ENCODE assay signal across 17 cellular contexts in genomic region chr10:119153041-119153440, GRCh38. TPM values are rescaled to one million over a fixed set of nuclear protein-coding genes. Genes with fewer than 3 reads are reported as not detected.
DNase-seq lines count a peak whose midpoint lies in the region; ATAC-seq and TF ChIP-seq lines count a peak whose summit lies in the region.
"Had no signal": no experiment of that assay in that cellular context is flagged by ENCODE, and none has a peak within 500 bp of the region (broad histone marks: within the 10 kb centered on the region; RNA-seq: fewer than 3 reads in every experiment).

No MANE protein-coding gene starts in this region.

- peak in 1 of 2 donors; percentile 92 for ATAC-seq in gastrocnemius medialis
- ATAC-seq in HG02623 (IDR thresholded peaks at IDR 0.05; ENCODE audit: unreplicated experiment) = no peak

- peaks cover 4% of the 10 kb centered on the region; the same call in 1 of the 2 replicates for H3K79me2 ChIP-seq in SU-DHL-6 (ENCODE audit: insufficient read depth, low read length)

- H3K9me3 ChIP-seq in SU-DHL-6 (ENCODE audit: insufficient read depth, low read length) (no peaks in the 10 kb centered on the region), gastrocnemius medialis (no peaks in the 10 kb centered on the region)

- CTCF ChIA-PET in activated naive CD4-positive, alpha-beta T cell treated with anti-CD3 and anti-CD28 coated beads, Interleukin-2, amount 10 ng/mL, durations not matched to agents 7 days and 5 days (lab: Charles Lee) = no interaction called here

- H3K4me3 ChIP-seq in SU-DHL-6 (ENCODE audit: insufficient read depth, low read length, poor library complexity, severe bottlenecking) (no peak overlapping the region), gastrocnemius medialis (no peak overlapping the region)
- H3K4me3 ChIP-seq: GM23248 had no signal

- H3K4me2 ChIP-seq in SU-DHL-6 (ENCODE audit: low read depth, low read length, poor library complexity, severe bottlenecking) = no peak overlapping the region

- H3K4me1 Mint-ChIP-seq in activated naive CD4-positive, alpha-beta T cell treated with anti-CD3 and anti-CD28 coated beads, Interleukin-2, amount 10 ng/mL, durations not matched to agents 7 days and 5 days = peaks cover 5% of the 10 kb centered on the region

- peaks cover 0 to 8% of the 10 kb centered on the region in 2 donors for H3K4me1 ChIP-seq in gastrocnemius medialis

- peak overlapping the region; percentile 64 for H3K27ac Mint-ChIP-seq in activated naive CD4-positive, alpha-beta T cell treated with anti-CD3 and anti-CD28 coated beads, Interleukin-2, amount 10 ng/mL, durations not matched to agents 7 days and 5 days

- DNase-seq in activated naive CD4-positive, alpha-beta T cell treated with anti-CD3 and anti-CD28 coated beads, Interleukin-2, amount 10 ng/mL, durations not matched to agents 7 days and 5 days = no peak
- no peak for DNase-seq in activated naive CD4-positive, alpha-beta T cell treated with Interleukin-2 at 50 U/mL for 16 hours
- DNase-seq in posterior vena cava (ENCODE audit: low spot score) (peak; percentile 41), gastrocnemius medialis (peak in 1 of 2 donors; percentile 65), activated gamma-delta T cell treated with Interleukin-2 at 50 U/mL for 16 hours (no peak)
- DNase-seq: C1 segment of cervical spinal cord; Calu3; CD4-positive, alpha-beta memory T cell; COR-L47; DMS53; DMS79 treated with DMSO at 0.1 percent for 48 hours; GF-D8; GM23248; H7; HCEC 1CT had no signal

- in situ Hi-C loops in gastrocnemius medialis (cut with MboI; ENCODE audit: low sequenced_read_pairs in 4 of 4) = loop anchor here in 1 of 4 donors (25.0 kb wide), 1 partner anchor 709 kb away; the partner anchor contains the start of gene MCMBP

- H3K27ac ChIP-seq in SU-DHL-6 (ENCODE audit: low read depth, low read length) (peak overlapping the region; percentile 31), gastrocnemius medialis (peak overlapping the region; percentile 26 to 66 (median 50))
- H3K27ac ChIP-seq: GM23248 had no signal

- intact Hi-C loops in posterior vena cava (cut with DNase I) = no loop called here
- intact Hi-C loops in gastrocnemius medialis (cut with DNase I; ENCODE audit: low total_unique reads) = no loop called here

- H3K4me3 Mint-ChIP-seq in activated naive CD4-positive, alpha-beta T cell treated with anti-CD3 and anti-CD28 coated beads, Interleukin-2, amount 10 ng/mL, durations not matched to agents 7 days and 5 days = no peak overlapping the region
- H3K4me3 Mint-ChIP-seq: CD4-positive, alpha-beta memory T cell had no signal

- H3K9me2 ChIP-seq in SU-DHL-6 (replicated peaks; ENCODE audit: insufficient read depth, low read length) = no peaks in the 10 kb centered on the region

- no peaks in the 10 kb centered on the region for H3K27me3 ChIP-seq in SU-DHL-6 (ENCODE audit: low read length)
- H3K27me3 ChIP-seq in gastrocnemius medialis = no peaks in the 10 kb centered on the region

- H3K9me3 Mint-ChIP-seq in activated naive CD4-positive, alpha-beta T cell treated with anti-CD3 and anti-CD28 coated beads, Interleukin-2, amount 10 ng/mL, durations not matched to agents 7 days and 5 days = no peaks in the 10 kb centered on the region

- TF ChIP-seq CTCF in SU-DHL-6 (IDR thresholded peaks at IDR 0.05; ENCODE audit: insufficient read depth, low read length, poor library complexity, severe bottlenecking) (no peak), gastrocnemius medialis (IDR thresholded peaks at IDR 0.05 in 4 of 5, conservative IDR thresholded peaks at IDR 0.05 in 1 of 5) (no peak)

- H3K36me3 ChIP-seq in SU-DHL-6 (ENCODE audit: low read length) (peaks cover 16% of the 10 kb centered on the region), gastrocnemius medialis (peaks cover 8 to 83% of the 10 kb centered on the region in 2 donors)

- no peak overlapping the region for H2AFZ ChIP-seq in SU-DHL-6 (ENCODE audit: low read depth, low read length, severe bottlenecking)
- H2AFZ ChIP-seq: GM23248 had no signal

- no peak overlapping the region for H3K9ac ChIP-seq in SU-DHL-6 (ENCODE audit: low read length)
- H3K9ac ChIP-seq: GM23248 had no signal

- no peaks in the 10 kb centered on the region for H4K20me1 ChIP-seq in SU-DHL-6 (ENCODE audit: low read depth, low read length)

- H3K36me3 Mint-ChIP-seq in activated naive CD4-positive, alpha-beta T cell treated with anti-CD3 and anti-CD28 coated beads, Interleukin-2, amount 10 ng/mL, durations not matched to agents 7 days and 5 days = peaks cover 42% of the 10 kb centered on the region

- H3F3A ChIP-seq in SU-DHL-6 (ENCODE audit: insufficient read depth) = no peaks in the 10 kb centered on the region; the same call in 1 of the 2 replicates

- no peaks in the 10 kb centered on the region for H3K27me3 Mint-ChIP-seq in activated naive CD4-positive, alpha-beta T cell treated with anti-CD3 and anti-CD28 coated beads, Interleukin-2, amount 10 ng/mL, durations not matched to agents 7 days and 5 days
- H3K27me3 Mint-ChIP-seq: CD4-positive, alpha-beta memory T cell had no signal

- no peak for TF ChIP-seq POLR2A in gastrocnemius medialis (IDR thresholded peaks at IDR 0.05)

RNA-seq across cellular contexts. Expression of gene SFXN4, which starts 12.5 kb away (rescaled TPM):
- total RNA-seq in posterior vena cava (10 to 100 TPM; 10.8 to 13.5 TPM), gastrocnemius medialis (10 to 100 TPM; 25.6 to 69.7 (median 39.8) TPM)

RNA-seq across cellular contexts. Expression of gene PRDX3, which starts 25.6 kb away (rescaled TPM):
- total RNA-seq in posterior vena cava = 100 to 1,000 TPM in 1 of 2 donors, 10 to 100 TPM in 1; 95.8 to 106 TPM
- total RNA-seq in gastrocnemius medialis = 100 to 1,000 TPM; 227 to 342 (median 250) TPM

RNA-seq across cellular contexts. Expression of gene DENND10, which starts 49.1 kb away (rescaled TPM):
- total RNA-seq in posterior vena cava (10 to 100 TPM; 19.5 to 25.9 TPM), gastrocnemius medialis (10 to 100 TPM; 25.7 to 59.5 (median 43.7) TPM)

RNA-seq across cellular contexts. Expression of gene GRK5, which starts 54.3 kb away (rescaled TPM):
- 10 to 100 TPM; 40.0 to 57.5 TPM for total RNA-seq in posterior vena cava
- total RNA-seq in gastrocnemius medialis = 10 to 100 TPM in 1 of 4 donors, 1 to 10 TPM in 3; 6.2 to 12.5 (median 9.1) TPM
